Comparison of ENCODE assay signal across 7 cellular contexts in the genomic region with DNA sequence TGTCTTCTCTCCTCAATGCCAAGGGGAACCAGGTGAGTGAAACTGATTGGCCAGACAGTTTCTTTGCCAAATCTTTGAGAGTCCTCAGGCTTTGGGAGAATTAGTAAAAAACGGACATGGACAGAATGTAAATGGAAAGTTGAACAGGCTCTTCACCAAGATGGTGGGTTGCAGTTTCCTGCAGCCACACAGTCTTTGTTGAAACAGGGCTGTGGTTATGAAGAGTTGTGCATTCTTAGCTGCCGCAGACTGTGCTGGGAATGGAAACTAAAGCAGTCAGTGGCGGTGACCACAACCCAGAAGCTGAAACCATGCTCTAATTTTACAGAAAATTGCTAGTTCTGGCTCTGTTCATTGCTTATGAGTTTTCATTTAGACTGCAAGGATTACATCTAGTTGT.
A peak's percentile ranks its signal among the peaks of the same experiment; 100 is the strongest.
DNase-seq lines count a peak whose midpoint lies in the region; ATAC-seq and FAIRE-seq lines count a peak whose summit lies in the region.

No MANE protein-coding gene starts in this region.

- peak; percentile 30 for DNase-seq in activated T-helper 9 cell treated with anti-CD3 and anti-CD28 coated beads, Interleukin-2, amount 50 U/mL, for 16 hours (ENCODE audit: low read depth)
- DNase-seq in stimulated activated CD8-positive, alpha-beta memory T cell treated with anti-CD3 and anti-CD28 coated beads, Interleukin-2, amount 100 ng/mL, for 48 hours (ENCODE audit: low read depth in 2 of 2), result peak; percentile 31 to 49
- DNase-seq in urothelium cell line (ENCODE audit: low spot score), result no peak
- no peak for DNase-seq in NCI-H146 treated with DMSO at 0.1 percent for 48 hours (lab: John Stamatoyannopoulos, UW; ENCODE audit: unreplicated experiment)
- DNase-seq in NCI-H1105 treated with DMSO at 0.1 percent for 48 hours (lab: John Stamatoyannopoulos, UW), result no peak

- ATAC-seq in GM21360 (IDR thresholded peaks at IDR 0.05; ENCODE audit: unreplicated experiment), result peak; percentile 96
- peak; percentile 89 for ATAC-seq in HG03558 (IDR thresholded peaks at IDR 0.05; ENCODE audit: extremely low read depth, unreplicated experiment)

- FAIRE-seq in urothelium cell line (lab: Jason Lieb, UNC), result no peak

Comparison
In these comparisons a context has a peak if more than half of its experiments do, and no peak if none do; other contexts are left out.
1. DNase-seq: peak in activated T-helper 9 cell treated with anti-CD3 and anti-CD28 coated beads, Interleukin-2, amount 50 U/mL, for 16 hours (single experiment) and stimulated activated CD8-positive, alpha-beta memory T cell treated with anti-CD3 and anti-CD28 coated beads, Interleukin-2, amount 100 ng/mL, for 48 hours (2 of 2); none in urothelium cell line (single experiment), NCI-H146 treated with DMSO at 0.1 percent for 48 hours (single experiment) and NCI-H1105 treated with DMSO at 0.1 percent for 48 hours (single experiment).